Comparison of ENCODE assay signal across 15 cellular contexts in genomic region chr6:45835725-45836437, GRCh38.
A peak's percentile ranks its signal among the peaks of the same experiment; 100 is the strongest.
DNase-seq lines count a peak whose midpoint lies in the region; ATAC-seq and TF ChIP-seq lines count a peak whose summit lies in the region.
"Had no signal": no experiment of that assay in that cellular context is flagged by ENCODE, and none has a peak within 500 bp of the region (broad histone marks: within the 10 kb centered on the region; RNA-seq: fewer than 3 reads in every experiment).

No MANE protein-coding gene starts in this region.

- H3K9ac ChIP-seq in endodermal cell (ENCODE audit: extremely low read depth, low read length, poor library complexity, severe bottlenecking): no peak overlapping the region
- H3K9ac ChIP-seq: KMS-11 had no signal

- TF ChIP-seq CTCF in osteoblast (IDR thresholded peaks at IDR 0.05; ENCODE audit: extremely low read depth, low read depth, low read length): no peak
- TF ChIP-seq CTCF in endodermal cell (conservative IDR thresholded peaks at IDR 0.05): no peak

- no peaks in the 10 kb centered on the region for H3K9me3 Mint-ChIP-seq in activated CD8-positive, alpha-beta memory T cell treated with anti-CD3 and anti-CD28 coated beads, Interleukin-2, amount 10 ng/mL, durations not matched to agents 7 days and 5 days (ENCODE audit: low read depth)
- no peaks in the 10 kb centered on the region for H3K9me3 Mint-ChIP-seq in activated naive CD8-positive, alpha-beta T cell treated with anti-CD3 and anti-CD28 coated beads, Interleukin-2, amount 50 U/mL, for 24 hours
- H3K9me3 Mint-ChIP-seq in endodermal cell: no peaks in the 10 kb centered on the region
- H3K9me3 Mint-ChIP-seq: activated naive CD4-positive, alpha-beta T cell treated with anti-CD3 and anti-CD28 coated beads, Interleukin-2, amount 50 U/mL, for 24 hours had no signal

- H3K4me2 ChIP-seq in osteoblast (ENCODE audit: insufficient read depth, low read length): no peak overlapping the region
- H3K4me2 ChIP-seq: KMS-11 had no signal

- 82 to 89% methylated on average over 3 to 4 of the region's 4 CpGs for WGBS in endodermal cell (ENCODE audit: insufficient coverage in 1 of 2, insufficient read length in 1 of 2), 2 experiments

- H2AFZ ChIP-seq in osteoblast (ENCODE audit: low read length): peak overlapping the region; percentile 37

- H3K36me3 Mint-ChIP-seq in activated CD8-positive, alpha-beta memory T cell treated with anti-CD3 and anti-CD28 coated beads, Interleukin-2, amount 10 ng/mL, durations not matched to agents 7 days and 5 days: no peaks in the 10 kb centered on the region
- H3K36me3 Mint-ChIP-seq in activated naive CD8-positive, alpha-beta T cell treated with anti-CD3 and anti-CD28 coated beads, Interleukin-2, amount 50 U/mL, for 24 hours (ENCODE audit: low read depth): no peaks in the 10 kb centered on the region
- H3K36me3 Mint-ChIP-seq in endodermal cell (ENCODE audit: low read depth): no peaks in the 10 kb centered on the region
- H3K36me3 Mint-ChIP-seq: activated naive CD4-positive, alpha-beta T cell treated with anti-CD3 and anti-CD28 coated beads, Interleukin-2, amount 50 U/mL, for 24 hours had no signal

- CTCF ChIA-PET in activated CD8-positive, alpha-beta memory T cell treated with anti-CD3 and anti-CD28 coated beads, Interleukin-2, amount 10 ng/mL, durations not matched to agents 7 days and 5 days (lab: Charles Lee): interaction anchor here (1.2 to 3.2 kb wide), 2 partner anchors 87 kb away, joined by 4 to 8 read pairs; no protein-coding TSS in a partner anchor

- peak overlapping the region; percentile 53 for H3K27ac Mint-ChIP-seq in activated CD8-positive, alpha-beta memory T cell treated with anti-CD3 and anti-CD28 coated beads, Interleukin-2, amount 10 ng/mL, durations not matched to agents 7 days and 5 days
- peak overlapping the region; percentile 67 for H3K27ac Mint-ChIP-seq in activated naive CD8-positive, alpha-beta T cell treated with anti-CD3 and anti-CD28 coated beads, Interleukin-2, amount 50 U/mL, for 24 hours
- H3K27ac Mint-ChIP-seq in endodermal cell: no peak overlapping the region
- H3K27ac Mint-ChIP-seq: activated naive CD4-positive, alpha-beta T cell treated with anti-CD3 and anti-CD28 coated beads, Interleukin-2, amount 50 U/mL, for 24 hours had no signal

- H3K4me3 ChIP-seq in osteoblast (ENCODE audit: insufficient read depth, low read length) (no peak overlapping the region), endodermal cell (ENCODE audit: low read length) (no peak overlapping the region)
- H3K4me3 ChIP-seq: heart left ventricle, sigmoid colon had no signal

- H3K27ac ChIP-seq in osteoblast (ENCODE audit: low read depth, low read length) (no peak overlapping the region), endodermal cell (ENCODE audit: low read depth, low read length) (no peak overlapping the region)
- H3K27ac ChIP-seq: heart left ventricle, KMS-11, sigmoid colon had no signal

- peak; percentile 21 for ATAC-seq in activated CD8-positive, alpha-beta memory T cell treated with anti-CD3 and anti-CD28 coated beads, Interleukin-2, amount 10 ng/mL, durations not matched to agents 7 days and 5 days
- peak; percentile 41 for ATAC-seq in activated naive CD8-positive, alpha-beta T cell treated with anti-CD3 and anti-CD28 coated beads, Interleukin-2, amount 50 U/mL, for 24 hours
- no peak for ATAC-seq in GM19452 (IDR thresholded peaks at IDR 0.05; ENCODE audit: unreplicated experiment)
- no peak for ATAC-seq in GM18519 (IDR thresholded peaks at IDR 0.05; ENCODE audit: low FRiP score, unreplicated experiment)

- peaks cover 61% of the 10 kb centered on the region for H3K4me1 Mint-ChIP-seq in activated CD8-positive, alpha-beta memory T cell treated with anti-CD3 and anti-CD28 coated beads, Interleukin-2, amount 10 ng/mL, durations not matched to agents 7 days and 5 days
- H3K4me1 Mint-ChIP-seq in activated naive CD8-positive, alpha-beta T cell treated with anti-CD3 and anti-CD28 coated beads, Interleukin-2, amount 50 U/mL, for 24 hours: peaks cover 52% of the 10 kb centered on the region
- H3K4me1 Mint-ChIP-seq in endodermal cell: no peaks in the 10 kb centered on the region

- no peaks in the 10 kb centered on the region for H3K79me2 ChIP-seq in osteoblast (ENCODE audit: insufficient read depth, low read length)

- H3K9me3 ChIP-seq in osteoblast (ENCODE audit: low read depth, low read length): no peaks in the 10 kb centered on the region
- no peaks in the 10 kb centered on the region for H3K9me3 ChIP-seq in endodermal cell (ENCODE audit: control insufficient read depth, low read length)
- H3K9me3 ChIP-seq: heart left ventricle, sigmoid colon had no signal

- no peaks in the 10 kb centered on the region for H3K27me3 Mint-ChIP-seq in activated CD8-positive, alpha-beta memory T cell treated with anti-CD3 and anti-CD28 coated beads, Interleukin-2, amount 10 ng/mL, durations not matched to agents 7 days and 5 days
- no peaks in the 10 kb centered on the region for H3K27me3 Mint-ChIP-seq in activated naive CD8-positive, alpha-beta T cell treated with anti-CD3 and anti-CD28 coated beads, Interleukin-2, amount 50 U/mL, for 24 hours
- peaks cover 4% of the 10 kb centered on the region for H3K27me3 Mint-ChIP-seq in endodermal cell (ENCODE audit: insufficient read depth)
- H3K27me3 Mint-ChIP-seq: activated naive CD4-positive, alpha-beta T cell treated with anti-CD3 and anti-CD28 coated beads, Interleukin-2, amount 50 U/mL, for 24 hours had no signal

- H3K4me3 Mint-ChIP-seq in activated CD8-positive, alpha-beta memory T cell treated with anti-CD3 and anti-CD28 coated beads, Interleukin-2, amount 10 ng/mL, durations not matched to agents 7 days and 5 days: no peak overlapping the region
- H3K4me3 Mint-ChIP-seq in activated naive CD8-positive, alpha-beta T cell treated with anti-CD3 and anti-CD28 coated beads, Interleukin-2, amount 50 U/mL, for 24 hours: no peak overlapping the region
- H3K4me3 Mint-ChIP-seq in endodermal cell: no peak overlapping the region
- H3K4me3 Mint-ChIP-seq: activated naive CD4-positive, alpha-beta T cell treated with anti-CD3 and anti-CD28 coated beads, Interleukin-2, amount 50 U/mL, for 24 hours had no signal

- H3K27me3 ChIP-seq in osteoblast (ENCODE audit: insufficient read depth, low read length) (peaks cover 3% of the 10 kb centered on the region), endodermal cell (ENCODE audit: control insufficient read depth, insufficient read depth, low read length, poor library complexity, severe bottlenecking) (no peaks in the 10 kb centered on the region)
- H3K27me3 ChIP-seq: heart left ventricle, sigmoid colon had no signal

- H3K4me1 ChIP-seq in osteoblast (ENCODE audit: insufficient read depth, low read length) (no peaks in the 10 kb centered on the region), endodermal cell (ENCODE audit: control insufficient read depth, insufficient read depth, low read length) (no peaks in the 10 kb centered on the region)
- H3K4me1 ChIP-seq: sigmoid colon had no signal

- H3K36me3 ChIP-seq in osteoblast (ENCODE audit: insufficient read depth, low read length) (no peaks in the 10 kb centered on the region), endodermal cell (ENCODE audit: control insufficient read depth, insufficient read depth, low read length) (no peaks in the 10 kb centered on the region)
- H3K36me3 ChIP-seq: heart left ventricle, sigmoid colon had no signal

- DNase-seq in activated CD8-positive, alpha-beta memory T cell treated with anti-CD3 and anti-CD28 coated beads, Interleukin-2, amount 10 ng/mL, durations not matched to agents 7 days and 5 days: peak; percentile 57
- DNase-seq in activated CD8-positive, alpha-beta memory T cell treated with anti-CD3 and anti-CD28 coated beads, Interleukin-2, amount 50 U/mL, for 48 hours: no peak
- peak; percentile 19 for DNase-seq in LHCN-M2 (ENCODE audit: low read depth)
- DNase-seq in activated naive CD8-positive, alpha-beta T cell treated with anti-CD3 and anti-CD28 coated beads, Interleukin-2, amount 50 U/mL, for 24 hours: no peak
- no peak for DNase-seq in osteoblast (ENCODE audit: insufficient read length, low spot score, missing footprints)
- no peak for DNase-seq in endodermal cell
- DNase-seq: heart left ventricle, NCI-H1694 treated with DMSO at 0.1 percent for 48 hours, NCI-H526 treated with DMSO at 0.1 percent for 48 hours, sigmoid colon, T-helper 9 cell had no signal

- H4K20me1 ChIP-seq in osteoblast (ENCODE audit: insufficient read depth, low read length): no peaks in the 10 kb centered on the region

Comparison
In these comparisons a context has a peak if more than half of its experiments do, and no peak if none do; other contexts are left out.
1. DNase-seq: peak in activated CD8-positive, alpha-beta memory T cell treated with anti-CD3 and anti-CD28 coated beads, Interleukin-2, amount 10 ng/mL, durations not matched to agents 7 days and 5 days (single experiment) and LHCN-M2 (single experiment); none in activated CD8-positive, alpha-beta memory T cell treated with anti-CD3 and anti-CD28 coated beads, Interleukin-2, amount 50 U/mL, for 48 hours (single experiment), activated naive CD8-positive, alpha-beta T cell treated with anti-CD3 and anti-CD28 coated beads, Interleukin-2, amount 50 U/mL, for 24 hours (single experiment), osteoblast (single experiment) and endodermal cell (single experiment).
2. ATAC-seq: peak in activated CD8-positive, alpha-beta memory T cell treated with anti-CD3 and anti-CD28 coated beads, Interleukin-2, amount 10 ng/mL, durations not matched to agents 7 days and 5 days (single experiment) and activated naive CD8-positive, alpha-beta T cell treated with anti-CD3 and anti-CD28 coated beads, Interleukin-2, amount 50 U/mL, for 24 hours (single experiment); none in GM19452 (single experiment) and GM18519 (single experiment).